Comparison of ENCODE assay signal across 1 cellular context in the genomic region with DNA sequence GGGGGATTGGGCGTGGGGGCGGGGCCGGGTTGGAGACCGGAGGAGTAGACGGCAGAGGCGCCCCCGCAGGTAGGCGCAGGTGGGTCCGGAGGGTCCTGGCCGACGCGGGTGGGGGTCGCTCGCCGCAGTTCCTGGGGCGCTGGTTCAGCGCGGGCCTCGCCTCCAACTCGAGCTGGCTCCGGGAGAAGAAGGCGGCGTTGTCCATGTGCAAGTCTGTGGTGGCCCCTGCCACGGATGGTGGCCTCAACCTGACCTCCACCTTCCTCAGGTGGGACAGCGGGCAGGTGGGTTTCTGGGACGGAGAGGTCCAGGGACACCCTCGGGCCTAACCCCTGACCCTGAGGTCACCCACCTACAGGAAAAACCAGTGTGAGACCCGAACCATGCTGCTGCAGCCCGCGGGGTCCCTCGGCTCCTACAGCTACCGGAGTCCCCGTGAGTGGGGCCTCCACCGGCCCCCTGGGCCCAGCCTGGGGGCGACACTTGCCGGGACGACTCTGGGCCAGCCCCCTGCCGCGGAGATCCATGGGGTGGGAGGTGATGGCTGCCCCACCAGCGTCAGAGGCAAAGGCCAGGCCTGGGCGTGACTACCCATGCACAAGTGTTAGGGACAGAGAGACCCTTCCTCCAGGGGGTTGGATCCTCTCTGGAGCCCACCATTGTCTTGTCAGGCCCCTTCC.
TF ChIP-seq lines count a peak whose summit lies in the region.

No MANE protein-coding gene starts in this region.

TF ChIP-seq in K562, 482 proteins besides CTCF, POLR2A, EP300 and RAD21 (continued from another document):
- TF ChIP-seq, protein P1, sequence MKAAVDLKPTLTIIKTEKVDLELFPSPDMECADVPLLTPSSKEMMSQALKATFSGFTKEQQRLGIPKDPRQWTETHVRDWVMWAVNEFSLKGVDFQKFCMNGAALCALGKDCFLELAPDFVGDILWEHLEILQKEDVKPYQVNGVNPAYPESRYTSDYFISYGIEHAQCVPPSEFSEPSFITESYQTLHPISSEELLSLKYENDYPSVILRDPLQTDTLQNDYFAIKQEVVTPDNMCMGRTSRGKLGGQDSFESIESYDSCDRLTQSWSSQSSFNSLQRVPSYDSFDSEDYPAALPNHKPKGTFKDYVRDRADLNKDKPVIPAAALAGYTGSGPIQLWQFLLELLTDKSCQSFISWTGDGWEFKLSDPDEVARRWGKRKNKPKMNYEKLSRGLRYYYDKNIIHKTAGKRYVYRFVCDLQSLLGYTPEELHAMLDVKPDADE (conservative IDR thresholded peaks at IDR 0.05; ENCODE audit: control insufficient read depth, low read depth, low read length): 0 out of 2 replicates have a peak, but pooled peaks have one; percentile 23
- TF ChIP-seq ZNF75A (CRISPR knock-in tag; IDR thresholded peaks at IDR 0.05) (no peak), ZFX (CRISPR knock-in tag; IDR thresholded peaks at IDR 0.05) (peak; percentile 51), ZBTB7A (IDR thresholded peaks at IDR 0.05; ENCODE audit: borderline replicate concordance, control insufficient read depth, low read depth, low read length) (peak; percentile 91; the same call in 1 of the 2 replicates), CREM (IDR thresholded peaks at IDR 0.05; ENCODE audit: low read depth) (no peak)
TF ChIP-seq in K562: peak in this region for 18.
